ENCODE assay signal across 15 cellular contexts in genomic region chr19:37966211-37967072, GRCh38. TPM values are rescaled to one million over a fixed set of nuclear protein-coding genes. Genes with fewer than 3 reads are reported as not detected.
DNase-seq lines count a peak whose midpoint lies in the region; ATAC-seq, FAIRE-seq and TF ChIP-seq lines count a peak whose summit lies in the region.
"Had no signal": no experiment of that assay in that cellular context is flagged by ENCODE, and none has a peak within 500 bp of the region (broad histone marks: within the 10 kb centered on the region; RNA-seq: fewer than 3 reads in every experiment).

No MANE protein-coding gene starts in this region.

- POLR2A ChIA-PET in A549 (lab: Yijun Ruan, JAX) = interaction anchor here (0.7 kb wide), 1 partner anchor 35 kb away, joined by 3 read pairs; no protein-coding TSS in a partner anchor

- peaks cover 24% of the 10 kb centered on the region for H3K9me3 ChIP-seq in A549
- no peaks in the 10 kb centered on the region for H3K9me3 ChIP-seq in H9 (ENCODE audit: control insufficient read depth, low read depth, low read length)
- H3K9me3 ChIP-seq in astrocyte (ENCODE audit: insufficient read depth, low read depth, low read length) = peaks cover under 1% of the 10 kb centered on the region
- peaks cover 10% of the 10 kb centered on the region for H3K9me3 ChIP-seq in mesenchymal stem cell (ENCODE audit: control insufficient read depth, low read length)
- H3K9me3 ChIP-seq: ovary had no signal

- peak overlapping the region in 1 of 2 experiments; percentile 51; a peak in 3 of 6 replicates for H3K27ac ChIP-seq in A549
- H3K27ac ChIP-seq in H9 (ENCODE audit: insufficient read length, low read depth, low read length) = no peak overlapping the region
- peak overlapping the region; percentile 22 for H3K27ac ChIP-seq in astrocyte (ENCODE audit: low read depth, low read length)
- peak overlapping the region; percentile 72 for H3K27ac ChIP-seq in mesenchymal stem cell (ENCODE audit: low read length, poor library complexity, severe bottlenecking)
- H3K27ac ChIP-seq: C4-2B, ovary, vagina had no signal

- peak overlapping the region; percentile 14 to 95 (median 72); a peak in 6 of 7 replicates for H3K27ac Mint-ChIP-seq in H9
- peak overlapping the region; percentile 67 for H3K27ac Mint-ChIP-seq in astrocyte (ENCODE audit: unreplicated experiment)
- H3K27ac Mint-ChIP-seq: activated CD4-positive, alpha-beta memory T cell treated with anti-CD3 and anti-CD28 coated beads, Interleukin-2, amount 10 ng/mL, durations not matched to agents 7 days and 5 days had no signal

- H4K20me1 ChIP-seq in H9 (ENCODE audit: control insufficient read depth, insufficient read depth, insufficient read length) (no peaks in the 10 kb centered on the region), astrocyte (ENCODE audit: insufficient read depth, low read length) (peaks cover 4% of the 10 kb centered on the region)

- no peak for TF ChIP-seq EP300 in A549 (IDR thresholded peaks at IDR 0.05)

- peak; percentile 59 for FAIRE-seq in A549 (lab: Jason Lieb, UNC)
- FAIRE-seq in astrocyte (lab: Jason Lieb, UNC) = no peak
- FAIRE-seq: endothelial cell of umbilical vein had no signal

- no peaks in the 10 kb centered on the region for H3K27me3 Mint-ChIP-seq in H9 (ENCODE audit: low read depth)
- H3K27me3 Mint-ChIP-seq in astrocyte (ENCODE audit: low read depth, unreplicated experiment) = no peaks in the 10 kb centered on the region
- H3K27me3 Mint-ChIP-seq: activated CD4-positive, alpha-beta memory T cell treated with anti-CD3 and anti-CD28 coated beads, Interleukin-2, amount 10 ng/mL, durations not matched to agents 7 days and 5 days had no signal

- TF ChIP-seq POLR2A in A549 (IDR thresholded peaks at IDR 0.05; ENCODE audit: low read length) = no peak

- no peak overlapping the region for H3K56ac ChIP-seq in H9 (ENCODE audit: insufficient read length, low read depth, low read length)

- H3K79me1 ChIP-seq in H9 (ENCODE audit: insufficient read depth, low read depth, low read length, poor library complexity, severe bottlenecking) = peaks cover 7% of the 10 kb centered on the region
- peaks cover 4% of the 10 kb centered on the region for H3K79me1 ChIP-seq in mesenchymal stem cell (replicated peaks; ENCODE audit: low read length, poor library complexity, severe bottlenecking)

- H3K4me2 ChIP-seq in A549 (peak overlapping the region; percentile 6), H9 (ENCODE audit: insufficient read depth, insufficient read length, low read length) (no peak overlapping the region), astrocyte (ENCODE audit: low read length) (peak overlapping the region; percentile 29), mesenchymal stem cell (ENCODE audit: low read length, poor library complexity, severe bottlenecking) (no peak overlapping the region)

- H3K9me3 Mint-ChIP-seq in H9 (peaks cover 10 to 12% of the 10 kb centered on the region in 2 experiments), astrocyte (ENCODE audit: unreplicated experiment) (peaks cover 5% of the 10 kb centered on the region)

- H3K23ac ChIP-seq in H9 (ENCODE audit: insufficient read length, low read depth, low read length) (no peak overlapping the region), mesenchymal stem cell (ENCODE audit: low read length in 2 of 2) (peak overlapping the region in 1 of 2 experiments; percentile 46)

- ATAC-seq in A549 = peak; percentile 47 to 53

- H3K18ac ChIP-seq in H9 (ENCODE audit: insufficient read length, low read depth, low read length) (peak overlapping the region; percentile 14), mesenchymal stem cell (ENCODE audit: low read depth in 1 of 2, low read length in 2 of 2) (peak overlapping the region in 1 of 2 experiments; percentile 48)

- no peak overlapping the region for H4K8ac ChIP-seq in H9 (replicated peaks; ENCODE audit: insufficient read length, low read depth, low read length)
- no peak overlapping the region for H4K8ac ChIP-seq in mesenchymal stem cell (ENCODE audit: low read length)

- H2BK12ac ChIP-seq in H9 (ENCODE audit: insufficient read length, low read depth, low read length) (no peak overlapping the region), mesenchymal stem cell (ENCODE audit: low read length in 2 of 2) (peak overlapping the region in 1 of 2 experiments; percentile 21)

- H3K36me3 ChIP-seq in astrocyte (ENCODE audit: insufficient read depth, low read length) (no peaks in the 10 kb centered on the region), mesenchymal stem cell (ENCODE audit: control insufficient read depth in 1 of 2, insufficient read depth in 2 of 2, low read depth in 1 of 2, low read length in 2 of 2) (peaks cover 5 to 6% of the 10 kb centered on the region in 2 experiments)
- H3K36me3 ChIP-seq: ovary had no signal

- WGBS in A549 (ENCODE audit: missing lambda C conversion rate) = 84% methylated on average over 17 of the region's 17 CpGs
- WGBS in H9 (ENCODE audit: extremely low coverage, insufficient read length, low lambda C conversion rate) = no CpG with 5 or more reads among the region's 17 CpGs
- WGBS in mesenchymal stem cell = 82% methylated on average over 12 of the region's 17 CpGs

- H2BK5ac ChIP-seq in H9 (ENCODE audit: insufficient read length, low read length) = no peak overlapping the region
- peak overlapping the region; percentile 31 for H2BK5ac ChIP-seq in mesenchymal stem cell (ENCODE audit: low read depth, low read length, poor library complexity, severe bottlenecking)

- peaks cover 11 to 23% (median 12%) of the 10 kb centered on the region in 3 experiments for H3K36me3 Mint-ChIP-seq in H9 (ENCODE audit: insufficient read depth in 1 of 3, low read depth in 3 of 3)
- H3K36me3 Mint-ChIP-seq in astrocyte (ENCODE audit: low read depth, unreplicated experiment) = peaks cover 6% of the 10 kb centered on the region

- H2AK5ac ChIP-seq in H9 (ENCODE audit: insufficient read length, low read length) = no peak overlapping the region
- H2AK5ac ChIP-seq in mesenchymal stem cell (ENCODE audit: low read length, severe bottlenecking) = peak overlapping the region; percentile 74

- H3K4me1 Mint-ChIP-seq in H9 (peaks cover 18 to 21% of the 10 kb centered on the region in 2 experiments), astrocyte (ENCODE audit: low read depth, unreplicated experiment) (peaks cover 23% of the 10 kb centered on the region)
- H3K4me1 Mint-ChIP-seq: activated CD4-positive, alpha-beta memory T cell treated with anti-CD3 and anti-CD28 coated beads, Interleukin-2, amount 10 ng/mL, durations not matched to agents 7 days and 5 days had no signal

- H3K27me3 ChIP-seq in H9 (ENCODE audit: insufficient read depth, low read length) (no peaks in the 10 kb centered on the region), astrocyte (ENCODE audit: insufficient read depth, low read length) (no peaks in the 10 kb centered on the region), mesenchymal stem cell (ENCODE audit: control insufficient read depth in 1 of 2, insufficient read depth in 1 of 2, low read length in 2 of 2) (no peaks in the 10 kb centered on the region)
- H3K27me3 ChIP-seq: ovary, vagina had no signal

- no peak overlapping the region for H4K91ac ChIP-seq in H9 (ENCODE audit: insufficient read length, low read depth, low read length)
- H4K91ac ChIP-seq in mesenchymal stem cell (ENCODE audit: low read length) = no peak overlapping the region

- no peaks in the 10 kb centered on the region for H3K23me2 ChIP-seq in H9 (ENCODE audit: insufficient read length, low read depth, low read length, poor library complexity, severe bottlenecking)

- no peak overlapping the region for H4K5ac ChIP-seq in H9 (ENCODE audit: insufficient read length, low read depth, low read length)

- CTCF ChIA-PET in A549 (lab: Yijun Ruan, JAX) = interaction anchor here (1.1 to 1.6 kb wide), 4 partner anchors 10 to 64 kb away, joined by 3 to 8 read pairs (median 4); no protein-coding TSS in a partner anchor

- no peak overlapping the region for H2AFZ ChIP-seq in H9 (ENCODE audit: low read length)
- no peak overlapping the region for H2AFZ ChIP-seq in astrocyte (ENCODE audit: low read depth, low read length)
- H2AFZ ChIP-seq in mesenchymal stem cell (ENCODE audit: low read depth, low read length) = no peak overlapping the region

- H3T11ph ChIP-seq in H9 (ENCODE audit: low read length) = no peak overlapping the region

- no peak for TF ChIP-seq RAD21 in A549 (conservative IDR thresholded peaks at IDR 0.05 in 1 of 2, IDR thresholded peaks at IDR 0.05 in 1 of 2)

- H3K4me3 ChIP-seq in A549 (no peak overlapping the region), astrocyte (ENCODE audit: insufficient read depth, low read depth, low read length) (no peak overlapping the region), mesenchymal stem cell (ENCODE audit: insufficient read depth in 1 of 2, low read depth in 1 of 2, low read length in 2 of 2) (no peak overlapping the region)
- H3K4me3 ChIP-seq: ovary, vagina had no signal

- H3K14ac ChIP-seq in H9 (ENCODE audit: insufficient read depth, low read length) (no peak overlapping the region; the same call in 1 of the 2 replicates), mesenchymal stem cell (ENCODE audit: low read length in 2 of 2) (peak overlapping the region in 1 of 2 experiments; percentile 92)

- H3K4me1 ChIP-seq in A549 (peaks cover 27% of the 10 kb centered on the region), H9 (ENCODE audit: insufficient read depth, low read length) (no peaks in the 10 kb centered on the region), astrocyte (ENCODE audit: insufficient read depth, low read length) (peaks cover 30% of the 10 kb centered on the region), mesenchymal stem cell (ENCODE audit: control insufficient read depth, insufficient read depth, low read depth, low read length) (peaks cover 29% of the 10 kb centered on the region)

- no peak overlapping the region for H2BK15ac ChIP-seq in H9 (ENCODE audit: low read depth, low read length)
- H2BK15ac ChIP-seq in mesenchymal stem cell (ENCODE audit: low read depth, poor library complexity, severe bottlenecking) = peak overlapping the region; percentile 13

- H2BK120ac ChIP-seq in H9 (ENCODE audit: low read depth, low read length, poor library complexity, severe bottlenecking) (no peak overlapping the region), mesenchymal stem cell (ENCODE audit: low read depth, low read length) (no peak overlapping the region)

- H3K79me2 ChIP-seq in H9 (ENCODE audit: insufficient read depth, low read length) (peaks cover 5% of the 10 kb centered on the region; the same call in 1 of the 2 replicates), astrocyte (ENCODE audit: insufficient read depth, low read length) (peaks cover 85% of the 10 kb centered on the region)

- no peak for DNase-seq in A549 (ENCODE audit: low read depth in 1 of 2, low spot score in 1 of 2)
- DNase-seq in H9 = no peak
- DNase-seq in astrocyte (ENCODE audit: low read depth) = peak; percentile 70
- DNase-seq in mesenchymal stem cell = no peak
- no peak for DNase-seq in NK-92 treated with Interleukin-12 subunit alpha and Interleukin-12 subunit beta, amount 100 ng/mL, for 24 hours (lab: John Stamatoyannopoulos, UW)
- no peak for DNase-seq in iPS-NIHi11 (ENCODE audit: low spot score)
- DNase-seq in dermis blood vessel endothelial cell = no peak
- DNase-seq in activated CD4-positive, alpha-beta T cell treated with anti-CD3 and anti-CD28 coated beads, Interleukin-2, amount 50 U/mL, for 4 hours = no peak
- DNase-seq: activated CD4-positive, alpha-beta memory T cell treated with anti-CD3 and anti-CD28 coated beads, Interleukin-2, amount 10 ng/mL, durations not matched to agents 7 days and 5 days; NCI-H187 treated with DMSO at 0.1 percent for 48 hours; ovary; Right ventricle myocardium superior had no signal

- H3K9ac ChIP-seq in H9 (ENCODE audit: extremely low read depth, insufficient read length, low read length) (no peak overlapping the region), astrocyte (ENCODE audit: low read length) (peak overlapping the region; percentile 41), mesenchymal stem cell (ENCODE audit: low read length) (peak overlapping the region; percentile 17)

- no peak overlapping the region for H2BK20ac ChIP-seq in H9 (ENCODE audit: low read depth, low read length, poor library complexity, severe bottlenecking)

- TF ChIP-seq CTCF in A549 (IDR thresholded peaks at IDR 0.05) (no peak), H9 (conservative IDR thresholded peaks at IDR 0.05) (no peak), astrocyte (IDR thresholded peaks at IDR 0.05; ENCODE audit: insufficient read depth, low read depth, low read length) (no peak)

- H3K4ac ChIP-seq in H9 (ENCODE audit: low read depth, low read length) (no peak overlapping the region), mesenchymal stem cell (ENCODE audit: low read depth in 1 of 2, low read length in 2 of 2) (no peak overlapping the region)

- no peak overlapping the region for H3K4me3 Mint-ChIP-seq in H9
- H3K4me3 Mint-ChIP-seq in astrocyte (ENCODE audit: unreplicated experiment) = no peak overlapping the region
- H3K4me3 Mint-ChIP-seq: activated CD4-positive, alpha-beta memory T cell treated with anti-CD3 and anti-CD28 coated beads, Interleukin-2, amount 10 ng/mL, durations not matched to agents 7 days and 5 days had no signal

RNA-seq across cellular contexts. Expression of gene SIPA1L3, which starts 59.4 kb away (rescaled TPM):
- polyA plus RNA-seq in A549 (2011; rRNA removed) (28.9 and 47.8 TPM in 2 replicates), A549 (2017; fragmentation: RNase III; extraction: RNeasy Plus Mini Kit Qiagen cat#74134 plus additional on column Dnase treatment) (50.6 to 55.4 TPM (median 53.9 TPM) in 3 replicates)
- 27.9 and 36.2 TPM in 2 replicates for polyA plus RNA-seq in A549 (2012; cell fraction: cytosol; rRNA removed)
- polyA plus RNA-seq in A549 (2012; cell fraction: nucleus; rRNA removed) = 73.6 and 96.7 TPM in 2 replicates
- 156 and 168 TPM in 2 replicates for polyA minus RNA-seq in A549 (2011; rRNA and poly(A)+ RNA removed)
- total RNA-seq in H9 (2021) (40.1 and 41.9 TPM in 2 replicates), astrocyte (19.2 and 26.9 TPM in 2 replicates), dermis blood vessel endothelial cell (13.6 and 14.5 TPM in 2 replicates)
- 7.2 TPM for polyA plus RNA-seq in mesenchymal stem cell (2013, experiment 1 of 2)
- 6.7 TPM for polyA plus RNA-seq in mesenchymal stem cell (2013, experiment 2 of 2)

Comparison
In these comparisons a context has a peak if more than half of its experiments do, and no peak if none do; other contexts are left out.
1. H3K4me2 ChIP-seq: peak in A549 (single experiment) and astrocyte (single experiment); none in H9 (single experiment) and mesenchymal stem cell (single experiment).